ENCODE assay signal across 19 cellular contexts in genomic region chr16:19474617-19475016, GRCh38. TPM values are rescaled to one million over a fixed set of nuclear protein-coding genes. Genes with fewer than 3 reads are reported as not detected.
DNase-seq lines count a peak whose midpoint lies in the region; ATAC-seq and TF ChIP-seq lines count a peak whose summit lies in the region.
"Had no signal": no experiment of that assay in that cellular context is flagged by ENCODE, and none has a peak within 500 bp of the region (broad histone marks: within the 10 kb centered on the region; RNA-seq: fewer than 3 reads in every experiment).

No MANE protein-coding gene starts in this region.

- ATAC-seq in Panc1 = peak; percentile 69
- ATAC-seq in GM18517 (IDR thresholded peaks at IDR 0.05; ENCODE audit: unreplicated experiment) = no peak
- no peak for ATAC-seq in GM18873 (IDR thresholded peaks at IDR 0.05; ENCODE audit: low FRiP score, unreplicated experiment)

- TF ChIP-seq CTCF in Panc1 (IDR thresholded peaks at IDR 0.05) (no peak), type B pancreatic cell (conservative IDR thresholded peaks at IDR 0.05) (peak; percentile 26), colonic mucosa (IDR thresholded peaks at IDR 0.05) (no peak)

- BruUV-seq in Panc1 (replicated peaks; lab: Mats Ljungman, UMichigan) = no TSS peak

- H3K36me3 ChIP-seq in Panc1 (ENCODE audit: control insufficient read depth, insufficient read depth, low read length) (no peaks in the 10 kb centered on the region), colonic mucosa (no peaks in the 10 kb centered on the region)
- H3K36me3 ChIP-seq: SJCRH30 had no signal

- H3K4me3 Mint-ChIP-seq in type B pancreatic cell = no peak overlapping the region
- H3K4me3 Mint-ChIP-seq: CD14-positive monocyte had no signal

- H3K27ac ChIP-seq in Panc1 (ENCODE audit: low read length) (no peak overlapping the region), colonic mucosa (no peak overlapping the region)
- H3K27ac ChIP-seq: RWPE1, SJCRH30 had no signal

- no peak overlapping the region for H3K4me3 ChIP-seq in Panc1 (ENCODE audit: low read depth in 2 of 2, low read length in 2 of 2)
- no peak overlapping the region for H3K4me3 ChIP-seq in colonic mucosa
- H3K4me3 ChIP-seq: SJCRH30 had no signal

- no peaks in the 10 kb centered on the region for H3K27me3 ChIP-seq in Panc1 (ENCODE audit: control insufficient read depth, insufficient read depth, low read length)
- no peaks in the 10 kb centered on the region for H3K27me3 ChIP-seq in colonic mucosa
- H3K27me3 ChIP-seq: SJCRH30 had no signal

- H3K4me1 Mint-ChIP-seq in type B pancreatic cell (ENCODE audit: unreplicated experiment) = no peaks in the 10 kb centered on the region
- H3K4me1 Mint-ChIP-seq: CD14-positive monocyte had no signal

- intact Hi-C loops in Panc1 (cut with micrococcal nuclease; ENCODE audit: unreplicated experiment) = no loop called here
- intact Hi-C loops in colonic mucosa (cut with DNase I) = no loop called here

- CTCF ChIA-PET in Panc1 (lab: Charles Lee) = no interaction called here

- H3K27ac Mint-ChIP-seq in type B pancreatic cell = no peak overlapping the region

- POLR2A ChIA-PET in Panc1 (lab: Charles Lee) = interaction anchor here (0.6 kb wide), 1 partner anchor 59 kb away, joined by 6 read pairs; no protein-coding TSS in a partner anchor

- H3K9me3 ChIP-seq in Panc1 (ENCODE audit: control insufficient read depth, insufficient read depth, low read depth, low read length) (no peaks in the 10 kb centered on the region), colonic mucosa (no peaks in the 10 kb centered on the region)
- H3K9me3 ChIP-seq: SJCRH30 had no signal

- H3K9me3 Mint-ChIP-seq in type B pancreatic cell = no peaks in the 10 kb centered on the region
- H3K9me3 Mint-ChIP-seq: CD14-positive monocyte had no signal

- H3K27me3 Mint-ChIP-seq in type B pancreatic cell = no peaks in the 10 kb centered on the region

- no peaks in the 10 kb centered on the region for H3K4me1 ChIP-seq in Panc1 (ENCODE audit: control insufficient read depth, insufficient read depth, low read length)
- no peaks in the 10 kb centered on the region for H3K4me1 ChIP-seq in colonic mucosa
- H3K4me1 ChIP-seq: SJCRH30 had no signal

- no peak overlapping the region for H3K9ac ChIP-seq in colonic mucosa (ENCODE audit: low read depth in 2 of 2, low read length in 2 of 2)

- DNase-seq in NCI-H82 (lab: John Stamatoyannopoulos, UW) = peak; percentile 23
- DNase-seq in NCI-H82 treated with DMSO at 0.1 percent for 48 hours (lab: John Stamatoyannopoulos, UW; ENCODE audit: unreplicated experiment) = no peak
- peak; percentile 12 for DNase-seq in NAMALWA (ENCODE audit: low spot score)
- no peak for DNase-seq in Panc1 (ENCODE audit: low read depth, low spot score)
- no peak for DNase-seq in type B pancreatic cell (ENCODE audit: extremely low spot score, unreplicated experiment)
- no peak for DNase-seq in colonic mucosa
- DNase-seq: COR-L47, DMS53, H7, Kasumi-1, NCI-H2081, OCI-M1, SJCRH30, SW 1271 had no signal

- H3K36me3 Mint-ChIP-seq in type B pancreatic cell = no peaks in the 10 kb centered on the region
- H3K36me3 Mint-ChIP-seq: CD14-positive monocyte had no signal

- in situ Hi-C loops in Panc1 (cut with HindIII; ENCODE audit: low pct_unique_long_range_greater_than_20kb, low sequenced_read_pairs) = no loop called here

RNA-seq across cellular contexts. Expression of gene GDE1, which starts 47.3 kb away (rescaled TPM):
- 135 TPM for total RNA-seq in Panc1 (2021; ENCODE audit: unreplicated experiment)
- 86.2 TPM for polyA plus RNA-seq in Panc1 (2012; ENCODE audit: insufficient read length)
- 66.7 and 90.0 TPM in 2 replicates for total RNA-seq in type B pancreatic cell (ENCODE audit: low replicate concordance)
- total RNA-seq in colonic mucosa = 100 to 1,000 TPM in 1 of 2 donors, 10 to 100 TPM in 1; 81.6 to 128 TPM

RNA-seq across cellular contexts. Expression of gene CCP110, which starts 49.1 kb away (rescaled TPM):
- total RNA-seq in Panc1 (2021; ENCODE audit: unreplicated experiment) = 31.8 TPM
- polyA plus RNA-seq in Panc1 (2012; ENCODE audit: insufficient read length) = 14.3 TPM
- 14.7 and 29.1 TPM in 2 replicates for total RNA-seq in type B pancreatic cell (ENCODE audit: low replicate concordance)
- total RNA-seq in colonic mucosa = 10 to 100 TPM in 1 of 2 donors, 1 to 10 TPM in 1; 8.2 to 11.1 TPM

RNA-seq across cellular contexts. Expression of gene TMC5, which starts 56.9 kb away (rescaled TPM):
- 1.4 TPM for total RNA-seq in Panc1 (2021; ENCODE audit: unreplicated experiment)
- 0.42 TPM for polyA plus RNA-seq in Panc1 (2012; ENCODE audit: insufficient read length)
- total RNA-seq in type B pancreatic cell (ENCODE audit: low replicate concordance) = 9.1 and 22.1 TPM in 2 replicates
- 100 to 1,000 TPM in 1 of 2 donors, 10 to 100 TPM in 1; 54.5 to 113 TPM for total RNA-seq in colonic mucosa
- total RNA-seq: G401, SJCRH30 had no signal
- polyA plus RNA-seq: CD14-positive monocyte had no signal

Comparison
In these comparisons a context has a peak if more than half of its experiments do, and no peak if none do; other contexts are left out.
1. DNase-seq: peak in NCI-H82 (single experiment) and NAMALWA (single experiment); none in NCI-H82 treated with DMSO at 0.1 percent for 48 hours (single experiment), Panc1 (single experiment), type B pancreatic cell (single experiment) and colonic mucosa (single experiment).